8 cellular contexts compared by ENCODE assay signal in genomic region chr15:60005352-60006202, GRCh38. TPM values are rescaled to one million over a fixed set of nuclear protein-coding genes. Genes with fewer than 3 reads are reported as not detected.
DNase-seq lines count a peak whose midpoint lies in the region; ATAC-seq and TF ChIP-seq lines count a peak whose summit lies in the region.

No MANE protein-coding gene starts in this region.

- H3K9ac ChIP-seq in MM.1S (ENCODE audit: low read length) = peak overlapping the region; percentile 65; the same call in 1 of the 2 replicates
- no peak overlapping the region for H3K9ac ChIP-seq in neural progenitor cell

- peak overlapping the region; percentile 87 for H3K4me2 ChIP-seq in MM.1S (ENCODE audit: low read depth, low read length)
- H3K4me2 ChIP-seq in neural progenitor cell = peak overlapping the region; percentile 97

- H3K4me3 ChIP-seq in MM.1S (ENCODE audit: low read length) (peak overlapping the region; percentile 70), neural progenitor cell (peak overlapping the region; percentile 69)

- peaks cover 67% of the 10 kb centered on the region for H3K4me1 Mint-ChIP-seq in neural progenitor cell

- ATAC-seq in HG02973 (IDR thresholded peaks at IDR 0.05; ENCODE audit: unreplicated experiment) = no peak

- no peaks in the 10 kb centered on the region for H3K9me2 ChIP-seq in MM.1S (replicated peaks; ENCODE audit: insufficient read depth, low read length)

- H3K27ac Mint-ChIP-seq in neural progenitor cell = peak overlapping the region; percentile 91

- POLR2A ChIA-PET in RWPE1 (lab: Yijun Ruan, JAX; ENCODE audit: low non-redundant PET) = interaction anchor here (0.6 kb wide), 1 partner anchor 126 kb away, joined by 5 read pairs; no protein-coding TSS in a partner anchor

- H4K20me1 ChIP-seq in MM.1S (ENCODE audit: insufficient read depth, low read length) (no peaks in the 10 kb centered on the region), neural progenitor cell (ENCODE audit: low read depth) (peaks cover 41% of the 10 kb centered on the region)

- H3K27ac ChIP-seq in MM.1S (ENCODE audit: low read length) (peak overlapping the region; percentile 75; the same call in 1 of the 2 replicates), neural progenitor cell (no peak overlapping the region), RWPE1 (no peak overlapping the region)

- H3K36me3 Mint-ChIP-seq in neural progenitor cell = no peaks in the 10 kb centered on the region

- H3K9me3 Mint-ChIP-seq in neural progenitor cell = no peaks in the 10 kb centered on the region

- CTCF ChIA-PET in RWPE1 (lab: Yijun Ruan, JAX) = interaction anchor here (0.6 kb wide), 1 partner anchor 363 kb away, joined by 4 read pairs; no protein-coding TSS in a partner anchor

- TF ChIP-seq CTCF in GM13976 (IDR thresholded peaks at IDR 0.05; ENCODE audit: borderline replicate concordance, control extremely low read depth, extremely low read depth, insufficient read depth, missing control alignments) (no peak), MM.1S (IDR thresholded peaks at IDR 0.05; ENCODE audit: low read length) (no peak), neural progenitor cell (IDR thresholded peaks at IDR 0.05) (no peak), RWPE1 (conservative IDR thresholded peaks at IDR 0.05; ENCODE audit: low read depth) (no peak)

- H3K79me2 ChIP-seq in MM.1S (ENCODE audit: low read length) (no peaks in the 10 kb centered on the region), neural progenitor cell (ENCODE audit: low read depth) (peaks cover 70% of the 10 kb centered on the region)

- H3K4me1 ChIP-seq in MM.1S (ENCODE audit: low read length) (peaks cover 9% of the 10 kb centered on the region; the same call in 1 of the 2 replicates), neural progenitor cell (peaks cover 59% of the 10 kb centered on the region)

- in situ Hi-C loops in GM13976 (cut with MboI; ENCODE audit: low sequenced_read_pairs, unreplicated experiment) = no loop called here

- H3K27me3 ChIP-seq in MM.1S (replicated peaks; ENCODE audit: insufficient read depth, low read length) (no peaks in the 10 kb centered on the region), neural progenitor cell (peaks cover 71% of the 10 kb centered on the region)

- H3K27me3 Mint-ChIP-seq in neural progenitor cell (ENCODE audit: insufficient read depth, low read depth) = peaks cover 22% of the 10 kb centered on the region

- H2AFZ ChIP-seq in MM.1S (ENCODE audit: low read length) = peak overlapping the region; percentile 81
- H2AFZ ChIP-seq in neural progenitor cell (replicated peaks) = peak overlapping the region; percentile 74

- H3F3A ChIP-seq in MM.1S (ENCODE audit: insufficient read depth, low read length) (0 out of 2 replicates have a peak, but pooled peaks cover 5% of the 10 kb centered on the region), neural progenitor cell (ENCODE audit: low read depth) (peaks cover 83% of the 10 kb centered on the region)

- no peaks in the 10 kb centered on the region for H3K9me3 ChIP-seq in MM.1S (replicated peaks; ENCODE audit: insufficient read depth, low read length)
- no peaks in the 10 kb centered on the region for H3K9me3 ChIP-seq in neural progenitor cell (ENCODE audit: low read depth)

- peak overlapping the region; percentile 94 for H3K4me3 Mint-ChIP-seq in neural progenitor cell

- DNase-seq in GM13976 (ENCODE audit: low spot score) (peak; percentile 36), MM.1S (no peak), ecto neural progenitor cell (ENCODE audit: low spot score) (peak; percentile 60), neural progenitor cell (ENCODE audit: low spot score) (peak; percentile 48), NCI-H2107 treated with DMSO at 0.1 percent for 48 hours (lab: John Stamatoyannopoulos, UW; ENCODE audit: unreplicated experiment) (no peak), RWPE1 (ENCODE audit: low spot score) (no peak), hepatic stellate cell (ENCODE audit: low spot score) (no peak)

- no peaks in the 10 kb centered on the region for H3K36me3 ChIP-seq in MM.1S (replicated peaks; ENCODE audit: insufficient read depth, low read length)
- H3K36me3 ChIP-seq in neural progenitor cell = no peaks in the 10 kb centered on the region

RNA-seq across cellular contexts. Expression of gene FOXB1, which starts 1.5 kb away (rescaled TPM):
- total RNA-seq in neural progenitor cell (ENCODE audit: low replicate concordance) = 7.3 and 9.6 TPM in 2 replicates

Comparison
In these comparisons a context has a peak if more than half of its experiments do, and no peak if none do; other contexts are left out.
1. DNase-seq: peak in GM13976 (single experiment), ecto neural progenitor cell (single experiment) and neural progenitor cell (single experiment); none in MM.1S (single experiment), NCI-H2107 treated with DMSO at 0.1 percent for 48 hours (single experiment), RWPE1 (single experiment) and hepatic stellate cell (single experiment).